Comparison of ENCODE assay signal across 37 cellular contexts in genomic region chr10:70992436-70992835, GRCh38.
"Had no signal": no experiment of that assay in that cellular context is flagged by ENCODE, and none has a peak within 500 bp of the region (broad histone marks: within the 10 kb centered on the region; RNA-seq: fewer than 3 reads in every experiment).

No MANE protein-coding gene starts in this region.

- H3K4me1 Mint-ChIP-seq: activated B cell treated with CpG ODN at 0.5 μM for 24 hours had no signal

- ATAC-seq: activated T-cell treated with anti-CD3 and anti-CD28 coated beads, Interleukin-2, amount 50 U/mL, for 4 hours had no signal

- FAIRE-seq: bronchial epithelial cell, RCC 7860 had no signal

- H3K36me3 Mint-ChIP-seq: activated CD4-positive, alpha-beta memory T cell treated with anti-CD3 and anti-CD28 coated beads for 36 hours; brain had no signal

- H3K9me3 Mint-ChIP-seq: activated B cell treated with CpG ODN at 0.5 μM for 24 hours; activated CD4-positive, alpha-beta memory T cell treated with anti-CD3 and anti-CD28 coated beads for 36 hours; activated T-cell treated with anti-CD3 and anti-CD28 coated beads, Interleukin-2, amount 50 U/mL, for 4 hours; activated T-helper 1 cell treated with anti-CD3 and anti-CD28 coated beads, Interleukin-12 subunit alpha, Interleukin-12 subunit beta, Interleukin-2, Interleukin-4 antibody, amounts not matched to agents 30 ng/mL and 10 ng/mL and 1 ng/mL, durations not matched to agents 14 hours and 24 hours and 36 hours had no signal

- H3K27ac Mint-ChIP-seq: activated B cell treated with CpG ODN at 0.5 μM for 24 hours; activated CD4-positive, alpha-beta memory T cell treated with anti-CD3 and anti-CD28 coated beads for 36 hours; activated T-helper 1 cell treated with anti-CD3 and anti-CD28 coated beads, Interleukin-12 subunit alpha, Interleukin-12 subunit beta, Interleukin-2, Interleukin-4 antibody, amounts not matched to agents 30 ng/mL and 10 ng/mL and 1 ng/mL, durations not matched to agents 14 hours and 24 hours and 36 hours; brain had no signal

- H3K4me1 ChIP-seq: adrenal gland had no signal

- H3K4me3 Mint-ChIP-seq: activated B cell treated with CpG ODN at 0.5 μM for 24 hours; activated CD4-positive, alpha-beta memory T cell treated with anti-CD3 and anti-CD28 coated beads for 36 hours; activated T-cell treated with anti-CD3 and anti-CD28 coated beads, Interleukin-2, amount 50 U/mL, for 4 hours; activated T-helper 1 cell treated with anti-CD3 and anti-CD28 coated beads, Interleukin-12 subunit alpha, Interleukin-12 subunit beta, Interleukin-2, Interleukin-4 antibody, amounts not matched to agents 30 ng/mL and 10 ng/mL and 1 ng/mL, durations not matched to agents 14 hours and 24 hours and 36 hours; brain had no signal

- H3K4me3 ChIP-seq: adrenal gland, PC-9 had no signal

- DNase-seq: activated B cell treated with CpG ODN at 0.5 μM for 24 hours; activated CD4-positive, alpha-beta memory T cell treated with anti-CD3 and anti-CD28 coated beads for 36 hours; activated CD4-positive, alpha-beta T cell treated with anti-CD3 and anti-CD28 coated beads for 4 hours; activated CD4-positive, alpha-beta T cell treated with anti-CD3 and anti-CD28 coated beads, Interleukin-2, amount 50 U/mL, for 1 hour; activated CD4-positive, CD25-positive, alpha-beta regulatory T cell treated with anti-CD3 and anti-CD28 coated beads, Interleukin-2, amount 50 U/mL, for 72 hours; activated CD8-positive, alpha-beta memory T cell treated with anti-CD3 and anti-CD28 coated beads, Interleukin-2, amount 50 U/mL, for 4 hours; activated naive CD4-positive, alpha-beta T cell; activated naive CD4-positive, alpha-beta T cell treated with anti-CD3 and anti-CD28 coated beads, Interleukin-2, amount 50 U/mL, for 16 hours; activated T-cell treated with anti-CD3 and anti-CD28 coated beads for 4 hours; activated T-cell treated with anti-CD3 and anti-CD28 coated beads, Interleukin-2, amount 50 U/mL, for 4 hours; adrenal gland; caudate nucleus; MM.1S; NCI-H1092 treated with DMSO at 0.1 percent for 48 hours; NCI-H1417; NCI-H146; NCI-H187; NCI-H2029 treated with DMSO at 0.1 percent for 48 hours; NCI-H2107; NCI-H2171; NCI-H510A; NCI-H526; NCI-H748 treated with DMSO at 0.1 percent for 48 hours; NK-92 treated with Interleukin-12 subunit alpha and Interleukin-12 subunit beta, amount 100 ng/mL, for 24 hours; PC-9; Right ventricle myocardium superior; SW 1271; T-helper 1 cell; T-helper 2 cell; T-helper 9 cell had no signal

- H3K36me3 ChIP-seq: adrenal gland had no signal

- H3K27ac ChIP-seq: adrenal gland, KMS-11, PC-9, RWPE1, VCaP had no signal

- H3K9me3 ChIP-seq: adrenal gland had no signal
